In genomic region chr22:28883917-28884753, GRCh38 we compare ENCODE assay signal across 8 cellular contexts. TPM values are rescaled to one million over a fixed set of nuclear protein-coding genes. Genes with fewer than 3 reads are reported as not detected.
DNase-seq lines count a peak whose midpoint lies in the region; ATAC-seq and TF ChIP-seq lines count a peak whose summit lies in the region.

No MANE protein-coding gene starts in this region.

- peaks cover 9 to 16% of the 10 kb centered on the region in 2 experiments for H3K4me1 ChIP-seq in neutrophil (ENCODE audit: control insufficient read depth in 1 of 2, insufficient read depth in 1 of 2, low read depth in 1 of 2, low read length in 1 of 2)

- H3K9me3 ChIP-seq in neutrophil: no peaks in the 10 kb centered on the region

- DNase-seq in NCI-H1092 (lab: John Stamatoyannopoulos, UW) (peak; percentile 13), NCI-H1092 treated with DMSO at 0.1 percent for 48 hours (lab: John Stamatoyannopoulos, UW) (no peak), NB4 (ENCODE audit: low read depth) (peak; percentile 53), fibroblast of pulmonary artery (ENCODE audit: low read depth) (peak; percentile 52), KG1 (lab: John Stamatoyannopoulos, UW) (no peak), pons (ENCODE audit: low spot score) (no peak)
- peak; percentile 35 to 40 for DNase-seq in activated T-cell treated with anti-CD3 and anti-CD28 coated beads, Interleukin-2, amount 50 U/mL, for 72 hours

- no peak overlapping the region for H3K27ac ChIP-seq in neutrophil

- no peak overlapping the region for H3K27ac Mint-ChIP-seq in activated T-cell treated with anti-CD3 and anti-CD28 coated beads, Interleukin-2, amount 50 U/mL, for 72 hours

- H3K4me1 Mint-ChIP-seq in activated T-cell treated with anti-CD3 and anti-CD28 coated beads, Interleukin-2, amount 50 U/mL, for 72 hours (ENCODE audit: low read depth): peaks cover 18% of the 10 kb centered on the region

- ATAC-seq in activated T-cell treated with anti-CD3 and anti-CD28 coated beads, Interleukin-2, amount 50 U/mL, for 72 hours (replicated peaks in 1 of 2): peak; percentile 38 to 42

- H3K27me3 ChIP-seq in neutrophil: peaks cover 60% of the 10 kb centered on the region

- TF ChIP-seq CTCF in NB4 (IDR thresholded peaks at IDR 0.05; ENCODE audit: low read depth, low read length) (no peak), fibroblast of pulmonary artery (IDR thresholded peaks at IDR 0.05; ENCODE audit: low read length, missing control alignments) (no peak), neutrophil (IDR thresholded peaks at IDR 0.05) (no peak)

- H3K36me3 Mint-ChIP-seq in activated T-cell treated with anti-CD3 and anti-CD28 coated beads, Interleukin-2, amount 50 U/mL, for 72 hours (ENCODE audit: insufficient read depth in 2 of 2): no peaks in the 10 kb centered on the region

- H3K9me3 Mint-ChIP-seq in activated T-cell treated with anti-CD3 and anti-CD28 coated beads, Interleukin-2, amount 50 U/mL, for 72 hours: no peaks in the 10 kb centered on the region

- peaks cover 36% of the 10 kb centered on the region for H3K27me3 Mint-ChIP-seq in activated T-cell treated with anti-CD3 and anti-CD28 coated beads, Interleukin-2, amount 50 U/mL, for 72 hours (ENCODE audit: low read depth)

- H3K4me3 ChIP-seq in NB4 (ENCODE audit: low read depth, low read length) (peak overlapping the region; percentile 64), fibroblast of pulmonary artery (replicated peaks; ENCODE audit: low read depth, low read length) (peak overlapping the region; percentile 60), neutrophil (ENCODE audit: low read depth in 1 of 2, low read length in 1 of 2) (peak overlapping the region; percentile 37 to 47)

- peak overlapping the region; percentile 65 to 76 for H3K4me3 Mint-ChIP-seq in activated T-cell treated with anti-CD3 and anti-CD28 coated beads, Interleukin-2, amount 50 U/mL, for 72 hours

- H3K36me3 ChIP-seq in neutrophil: no peaks in the 10 kb centered on the region

- TF ChIP-seq POLR2A in NB4 (IDR thresholded peaks at IDR 0.05; ENCODE audit: extremely low read depth, insufficient read length): no peak

RNA-seq across cellular contexts. Expression of gene ZNRF3, which starts 0.8 kb away (rescaled TPM):
- total RNA-seq in activated T-cell treated with anti-CD3 and anti-CD28 coated beads, Interleukin-2, amount 50 U/mL, for 72 hours: under 1 TPM; 0.86 to 0.94 TPM

Comparison
In these comparisons a context has a peak if more than half of its experiments do, and no peak if none do; other contexts are left out.
1. DNase-seq: peak in NCI-H1092 (single experiment), NB4 (single experiment), activated T-cell treated with anti-CD3 and anti-CD28 coated beads, Interleukin-2, amount 50 U/mL, for 72 hours (2 of 2) and fibroblast of pulmonary artery (single experiment); none in NCI-H1092 treated with DMSO at 0.1 percent for 48 hours (single experiment), KG1 (single experiment) and pons (single experiment).
2. Peak in every context shown above with its lines, with median percentiles within 50 percentile points of each other: H3K4me3 ChIP-seq.